Comparison of ENCODE assay signal across 1 cellular context in the genomic region with DNA sequence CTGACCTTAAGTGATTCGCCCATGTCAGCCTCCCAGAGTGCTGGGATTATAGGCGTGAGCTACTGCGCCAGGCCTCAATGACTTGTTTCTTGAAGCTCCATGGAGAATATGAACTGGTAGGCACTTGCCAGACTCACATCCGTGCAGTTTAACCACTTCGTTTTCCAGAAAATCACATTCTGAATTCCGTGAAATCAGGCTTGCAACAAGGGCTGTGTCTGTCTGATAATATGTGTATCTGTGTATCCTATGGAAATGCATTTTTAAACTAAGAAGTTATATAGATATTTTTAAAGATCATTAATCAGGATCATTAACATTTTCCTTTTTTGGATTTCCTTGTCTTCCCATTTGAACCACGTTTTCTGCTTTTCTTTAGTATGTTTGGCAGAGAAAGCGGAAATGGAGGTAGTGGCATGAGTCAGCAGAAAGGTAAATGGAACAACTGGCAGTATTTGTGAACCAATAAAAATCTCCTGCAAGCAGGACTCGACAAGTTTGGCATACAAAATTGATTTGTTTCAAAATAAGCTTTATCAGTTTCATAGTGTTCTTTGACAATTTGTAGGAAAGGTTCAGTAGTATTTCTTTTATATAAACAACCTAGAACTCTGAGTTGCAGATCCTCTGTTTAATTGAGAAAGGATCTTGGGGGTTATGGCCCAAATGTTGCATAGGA.
TF ChIP-seq lines count a peak whose summit lies in the region.

No MANE protein-coding gene starts in this region.

TF ChIP-seq in GM12878, 131 proteins besides CTCF, POLR2A, EP300 and RAD21:
- TF ChIP-seq PAX8 (IDR thresholded peaks at IDR 0.05) (no peak), IKZF1 (conservative IDR thresholded peaks at IDR 0.05) (0 out of 2 replicates have a peak, but pooled peaks have one; percentile 14), SPI1 (IDR thresholded peaks at IDR 0.05; ENCODE audit: borderline replicate concordance, insufficient read depth, low read depth, low read length) (peak; percentile 64; the same call in 1 of the 2 replicates)
